23 cellular contexts compared by ENCODE assay signal in the genomic region with DNA sequence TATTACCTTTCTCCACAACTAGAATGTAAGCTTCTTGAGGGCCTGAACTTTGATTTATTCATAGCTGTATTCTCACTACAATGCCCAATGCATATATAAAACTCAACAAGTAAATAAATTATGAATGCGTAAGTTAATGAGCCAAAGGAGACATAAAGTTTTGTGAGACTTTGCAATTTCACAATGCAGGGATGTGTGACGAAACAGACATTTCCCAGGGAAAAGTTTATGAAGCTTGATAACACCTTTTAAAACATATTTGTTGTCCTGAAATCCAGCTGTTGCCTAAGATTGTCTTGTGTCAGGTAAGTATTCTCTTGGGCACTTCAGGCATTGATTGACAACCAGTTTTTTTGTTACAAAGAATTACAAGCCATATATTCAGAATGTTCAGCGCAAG.
DNase-seq lines count a peak whose midpoint lies in the region; ATAC-seq and TF ChIP-seq lines count a peak whose summit lies in the region.
"Had no signal": no experiment of that assay in that cellular context is flagged by ENCODE, and none has a peak within 500 bp of the region (broad histone marks: within the 10 kb centered on the region; RNA-seq: fewer than 3 reads in every experiment).

No MANE protein-coding gene starts in this region.

- DNase-seq in amniotic epithelial cell (ENCODE audit: low read depth) (peak; percentile 57), fibroblast of villous mesenchyme (ENCODE audit: low read depth) (peak; percentile 51), renal cortical epithelial cell (ENCODE audit: low read depth) (peak; percentile 18), NCI-H2081 (lab: John Stamatoyannopoulos, UW) (no peak), SKM-1 (lab: John Stamatoyannopoulos, UW; ENCODE audit: unreplicated experiment) (no peak)
- DNase-seq: 8988T; ACHN; BE2C; C1 segment of cervical spinal cord; CD4-positive, alpha-beta memory T cell; CD4-positive, CD25-positive, alpha-beta regulatory T cell; CD8-positive, alpha-beta memory T cell; COR-L47; DMS 273 treated with DMSO at 0.1 percent for 48 hours; DMS153; DMS53; DMS79; DND-41; EL; GDM1 had no signal

- no peak overlapping the region for H3K4me3 ChIP-seq in fibroblast of villous mesenchyme (ENCODE audit: low read depth, low read length)
- H3K4me3 ChIP-seq: BLaER1, GM12878 had no signal

- TF ChIP-seq CTCF in fibroblast of villous mesenchyme (IDR thresholded peaks at IDR 0.05; ENCODE audit: insufficient read depth, low read depth, low read length) = no peak

- ATAC-seq in GM19324 (IDR thresholded peaks at IDR 0.05; ENCODE audit: low FRiP score, unreplicated experiment) = no peak
- ATAC-seq: GM12878 had no signal

Comparison
In these comparisons a context has a peak if more than half of its experiments do, and no peak if none do; other contexts are left out.
1. DNase-seq: peak in amniotic epithelial cell (single experiment), fibroblast of villous mesenchyme (single experiment) and renal cortical epithelial cell (single experiment); none in NCI-H2081 (0 of 2) and SKM-1 (single experiment).